ENCODE assay signal across 29 cellular contexts in genomic region chr3:72627276-72627675, GRCh38.
A peak's percentile ranks its signal among the peaks of the same experiment; 100 is the strongest.
DNase-seq lines count a peak whose midpoint lies in the region; FAIRE-seq and TF ChIP-seq lines count a peak whose summit lies in the region.
"Had no signal": no experiment of that assay in that cellular context is flagged by ENCODE, and none has a peak within 500 bp of the region (broad histone marks: within the 10 kb centered on the region; RNA-seq: fewer than 3 reads in every experiment).

No MANE protein-coding gene starts in this region.

- H3K27me3 ChIP-seq in trophoblast cell (ENCODE audit: insufficient read depth, low read length) (no peaks in the 10 kb centered on the region), left ventricle myocardium inferior (ENCODE audit: low read depth) (no peaks in the 10 kb centered on the region)
- H3K27me3 ChIP-seq: BE2C, cardiac muscle cell, colonic mucosa, foreskin keratinocyte, heart left ventricle, pancreas, upper lobe of right lung had no signal

- peak; percentile 18 for DNase-seq in activated naive CD4-positive, alpha-beta T cell treated with anti-CD3 and anti-CD28 coated beads for 36 hours
- DNase-seq in activated naive CD4-positive, alpha-beta T cell treated with anti-CD3 and anti-CD28 coated beads, Interleukin-2, amount 10 ng/mL, durations not matched to agents 7 days and 5 days: no peak
- no peak for DNase-seq in GM12891 (ENCODE audit: insufficient read length, low spot score)
- no peak for DNase-seq in activated CD4-positive, alpha-beta memory T cell treated with anti-CD3 and anti-CD28 coated beads, Interleukin-2, amount 10 ng/mL, durations not matched to agents 7 days and 5 days
- DNase-seq in trophoblast cell: no peak
- no peak for DNase-seq in left ventricle myocardium inferior
- DNase-seq in NCI-H748 treated with DMSO at 0.1 percent for 48 hours (lab: John Stamatoyannopoulos, UW): no peak
- DNase-seq in anterior cingulate cortex (lab: John Stamatoyannopoulos, UW): no peak
- DNase-seq: ACHN; activated naive CD4-positive, alpha-beta T cell; BE2C; colonic mucosa; effector memory CD4-positive, alpha-beta T cell; heart left ventricle; NCI-H1417 treated with DMSO at 0.1 percent for 48 hours; NCI-H446; OCI-M1; pancreas; SK-N-SH; small intestine; stimulated activated CD4-positive, alpha-beta T cell treated with anti-CD3 and anti-CD28 coated beads, Interleukin-1b, Interleukin-23, amount 100 ng/mL, for 48 hours; substantia nigra; upper lobe of right lung had no signal

- no peak overlapping the region for H3K18ac ChIP-seq in trophoblast cell (ENCODE audit: low read length)

- H2BK5ac ChIP-seq in trophoblast cell (ENCODE audit: low read depth, low read length, poor library complexity): peak overlapping the region; percentile 21

- H3K27ac Mint-ChIP-seq in activated naive CD4-positive, alpha-beta T cell treated with anti-CD3 and anti-CD28 coated beads for 36 hours: no peak overlapping the region
- no peak overlapping the region for H3K27ac Mint-ChIP-seq in activated naive CD4-positive, alpha-beta T cell treated with anti-CD3 and anti-CD28 coated beads, Interleukin-2, amount 10 ng/mL, durations not matched to agents 7 days and 5 days
- peak overlapping the region; percentile 37 for H3K27ac Mint-ChIP-seq in activated CD4-positive, alpha-beta memory T cell treated with anti-CD3 and anti-CD28 coated beads, Interleukin-2, amount 10 ng/mL, durations not matched to agents 7 days and 5 days
- H3K27ac Mint-ChIP-seq: nephron had no signal

- POLR2A ChIA-PET in activated CD4-positive, alpha-beta memory T cell treated with anti-CD3 and anti-CD28 coated beads, Interleukin-2, amount 10 ng/mL, durations not matched to agents 7 days and 5 days (lab: Charles Lee): no interaction called here

- peak overlapping the region; percentile 4 for H4K91ac ChIP-seq in trophoblast cell (ENCODE audit: low read depth, low read length)

- no peaks in the 10 kb centered on the region for H3K9me3 ChIP-seq in trophoblast cell (ENCODE audit: insufficient read depth, low read depth, low read length)
- peaks cover 8% of the 10 kb centered on the region for H3K9me3 ChIP-seq in left ventricle myocardium inferior (replicated peaks)
- H3K9me3 ChIP-seq: BE2C, colonic mucosa, pancreas, SK-N-SH, upper lobe of right lung had no signal

- H3K36me3 Mint-ChIP-seq in activated naive CD4-positive, alpha-beta T cell treated with anti-CD3 and anti-CD28 coated beads for 36 hours (ENCODE audit: low read depth): no peaks in the 10 kb centered on the region
- no peaks in the 10 kb centered on the region for H3K36me3 Mint-ChIP-seq in activated naive CD4-positive, alpha-beta T cell treated with anti-CD3 and anti-CD28 coated beads, Interleukin-2, amount 10 ng/mL, durations not matched to agents 7 days and 5 days
- H3K36me3 Mint-ChIP-seq in activated CD4-positive, alpha-beta memory T cell treated with anti-CD3 and anti-CD28 coated beads, Interleukin-2, amount 10 ng/mL, durations not matched to agents 7 days and 5 days (ENCODE audit: low read depth): peaks cover 3% of the 10 kb centered on the region

- no peak for TF ChIP-seq POLR2A in GM12891 (IDR thresholded peaks at IDR 0.05; ENCODE audit: low read depth, low read length)

- H3K14ac ChIP-seq in trophoblast cell (ENCODE audit: low read length): no peak overlapping the region

- H3K4me1 Mint-ChIP-seq in activated naive CD4-positive, alpha-beta T cell treated with anti-CD3 and anti-CD28 coated beads for 36 hours (ENCODE audit: low read depth): peaks cover 32% of the 10 kb centered on the region
- peaks cover 27% of the 10 kb centered on the region for H3K4me1 Mint-ChIP-seq in activated naive CD4-positive, alpha-beta T cell treated with anti-CD3 and anti-CD28 coated beads, Interleukin-2, amount 10 ng/mL, durations not matched to agents 7 days and 5 days
- H3K4me1 Mint-ChIP-seq in activated CD4-positive, alpha-beta memory T cell treated with anti-CD3 and anti-CD28 coated beads, Interleukin-2, amount 10 ng/mL, durations not matched to agents 7 days and 5 days: peaks cover 34% of the 10 kb centered on the region

- CTCF ChIA-PET in activated naive CD4-positive, alpha-beta T cell treated with anti-CD3 and anti-CD28 coated beads for 36 hours (lab: Charles Lee): no interaction called here
- CTCF ChIA-PET in activated naive CD4-positive, alpha-beta T cell treated with anti-CD3 and anti-CD28 coated beads, Interleukin-2, amount 10 ng/mL, durations not matched to agents 7 days and 5 days (lab: Charles Lee): no interaction called here
- CTCF ChIA-PET in activated CD4-positive, alpha-beta memory T cell treated with anti-CD3 and anti-CD28 coated beads, Interleukin-2, amount 10 ng/mL, durations not matched to agents 7 days and 5 days (lab: Charles Lee): no interaction called here

- H2BK120ac ChIP-seq in trophoblast cell (ENCODE audit: insufficient read depth, low read length, poor library complexity): no peak overlapping the region

- H3K79me1 ChIP-seq in trophoblast cell (ENCODE audit: low read length): no peaks in the 10 kb centered on the region

- no peak overlapping the region for H2BK12ac ChIP-seq in trophoblast cell (ENCODE audit: low read length)

- no peak overlapping the region for H4K8ac ChIP-seq in trophoblast cell (ENCODE audit: low read depth, low read length)

- no peak overlapping the region for H3K4me3 Mint-ChIP-seq in activated naive CD4-positive, alpha-beta T cell treated with anti-CD3 and anti-CD28 coated beads for 36 hours
- H3K4me3 Mint-ChIP-seq in activated naive CD4-positive, alpha-beta T cell treated with anti-CD3 and anti-CD28 coated beads, Interleukin-2, amount 10 ng/mL, durations not matched to agents 7 days and 5 days: no peak overlapping the region
- H3K4me3 Mint-ChIP-seq in activated CD4-positive, alpha-beta memory T cell treated with anti-CD3 and anti-CD28 coated beads, Interleukin-2, amount 10 ng/mL, durations not matched to agents 7 days and 5 days: no peak overlapping the region
- H3K4me3 Mint-ChIP-seq: nephron had no signal

- H3K36me3 ChIP-seq in trophoblast cell (ENCODE audit: control insufficient read depth in 1 of 2, insufficient read depth in 2 of 2, low read length in 2 of 2): no peaks in the 10 kb centered on the region
- H3K36me3 ChIP-seq in left ventricle myocardium inferior: no peaks in the 10 kb centered on the region
- H3K36me3 ChIP-seq: BE2C, cardiac muscle cell, colonic mucosa, heart left ventricle, pancreas, upper lobe of right lung had no signal

- H3K9ac ChIP-seq in trophoblast cell (ENCODE audit: low read length): no peak overlapping the region
- H3K9ac ChIP-seq: KMS-11, SK-N-SH had no signal

- H3K4me3 ChIP-seq in trophoblast cell (ENCODE audit: low read depth, low read length) (no peak overlapping the region), left ventricle myocardium inferior (no peak overlapping the region)
- H3K4me3 ChIP-seq: cardiac muscle cell, colonic mucosa, heart left ventricle, lung, pancreas, upper lobe of right lung had no signal

- no peaks in the 10 kb centered on the region for H3K79me2 ChIP-seq in trophoblast cell (ENCODE audit: control insufficient read depth, insufficient read depth, low read length, poor library complexity)

- H3K9me3 Mint-ChIP-seq in activated naive CD4-positive, alpha-beta T cell treated with anti-CD3 and anti-CD28 coated beads for 36 hours: peaks cover 2% of the 10 kb centered on the region
- H3K9me3 Mint-ChIP-seq in activated naive CD4-positive, alpha-beta T cell treated with anti-CD3 and anti-CD28 coated beads, Interleukin-2, amount 10 ng/mL, durations not matched to agents 7 days and 5 days: peaks cover 2% of the 10 kb centered on the region
- peaks cover 9% of the 10 kb centered on the region for H3K9me3 Mint-ChIP-seq in activated CD4-positive, alpha-beta memory T cell treated with anti-CD3 and anti-CD28 coated beads, Interleukin-2, amount 10 ng/mL, durations not matched to agents 7 days and 5 days

- H3K27me3 Mint-ChIP-seq in activated naive CD4-positive, alpha-beta T cell treated with anti-CD3 and anti-CD28 coated beads for 36 hours (ENCODE audit: low read depth): no peaks in the 10 kb centered on the region
- no peaks in the 10 kb centered on the region for H3K27me3 Mint-ChIP-seq in activated naive CD4-positive, alpha-beta T cell treated with anti-CD3 and anti-CD28 coated beads, Interleukin-2, amount 10 ng/mL, durations not matched to agents 7 days and 5 days
- H3K27me3 Mint-ChIP-seq in activated CD4-positive, alpha-beta memory T cell treated with anti-CD3 and anti-CD28 coated beads, Interleukin-2, amount 10 ng/mL, durations not matched to agents 7 days and 5 days: no peaks in the 10 kb centered on the region

- no peak overlapping the region for H2AFZ ChIP-seq in trophoblast cell (ENCODE audit: insufficient read depth, low read length, poor library complexity)

- H2AK5ac ChIP-seq in trophoblast cell (ENCODE audit: low read length): no peak overlapping the region

- WGBS in trophoblast cell (ENCODE audit: extremely low coverage, insufficient coverage, insufficient read length): no CpG with 5 or more reads among the region's 4 CpGs

- no peak overlapping the region for H3K27ac ChIP-seq in trophoblast cell (ENCODE audit: low read depth, low read length)
- H3K27ac ChIP-seq in left ventricle myocardium inferior (replicated peaks): no peak overlapping the region
- H3K27ac ChIP-seq: cardiac muscle cell, colonic mucosa, foreskin keratinocyte, heart left ventricle, KMS-11, pancreas, upper lobe of right lung had no signal

- peak; percentile 66 for FAIRE-seq in GM12891 (lab: Jason Lieb, UNC)
- FAIRE-seq: HTR-8/SVneo, pancreas, small intestine had no signal

- H3K4me1 ChIP-seq in trophoblast cell (ENCODE audit: control insufficient read depth in 1 of 2, insufficient read depth in 2 of 2, low read length in 2 of 2) (peaks cover 16 to 17% of the 10 kb centered on the region in 2 experiments), left ventricle myocardium inferior (no peaks in the 10 kb centered on the region)
- H3K4me1 ChIP-seq: colonic mucosa, upper lobe of right lung had no signal

- no peak overlapping the region for H3K23ac ChIP-seq in trophoblast cell (ENCODE audit: low read length)

- H4K12ac ChIP-seq in trophoblast cell (ENCODE audit: low read depth, low read length): no peak overlapping the region

- TF ChIP-seq CTCF in left ventricle myocardium inferior (IDR thresholded peaks at IDR 0.05; ENCODE audit: borderline replicate concordance): no peak

- intact Hi-C loops in activated naive CD4-positive, alpha-beta T cell treated with anti-CD3 and anti-CD28 coated beads for 36 hours (cut with micrococcal nuclease): no loop called here
- intact Hi-C loops in left ventricle myocardium inferior (cut with micrococcal nuclease): no loop called here

- no peak overlapping the region for H3K4me2 ChIP-seq in trophoblast cell (ENCODE audit: low read length)
- H3K4me2 ChIP-seq: KMS-11, SK-N-SH had no signal

- no peak overlapping the region for H3K4ac ChIP-seq in trophoblast cell (ENCODE audit: low read depth, low read length)

TF ChIP-seq in GM12891, 5 proteins besides CTCF, POLR2A, EP300 and RAD21:
- TF ChIP-seq POLR2AphosphoS5 (IDR thresholded peaks at IDR 0.05; ENCODE audit: low read depth, low read length): no peak
- no peak for TF ChIP-seq PAX5 (IDR thresholded peaks at IDR 0.05; ENCODE audit: insufficient read depth, low read length, severe bottlenecking)
- TF ChIP-seq SPI1 (IDR thresholded peaks at IDR 0.05; ENCODE audit: low read depth, low read length): no peak
- no peak for TF ChIP-seq POU2F2 (IDR thresholded peaks at IDR 0.05; ENCODE audit: low read depth, low read length)
- TF ChIP-seq TAF1 (IDR thresholded peaks at IDR 0.05; ENCODE audit: low read depth, low read length): no peak
